9 cellular contexts compared by ENCODE assay signal in the genomic region with DNA sequence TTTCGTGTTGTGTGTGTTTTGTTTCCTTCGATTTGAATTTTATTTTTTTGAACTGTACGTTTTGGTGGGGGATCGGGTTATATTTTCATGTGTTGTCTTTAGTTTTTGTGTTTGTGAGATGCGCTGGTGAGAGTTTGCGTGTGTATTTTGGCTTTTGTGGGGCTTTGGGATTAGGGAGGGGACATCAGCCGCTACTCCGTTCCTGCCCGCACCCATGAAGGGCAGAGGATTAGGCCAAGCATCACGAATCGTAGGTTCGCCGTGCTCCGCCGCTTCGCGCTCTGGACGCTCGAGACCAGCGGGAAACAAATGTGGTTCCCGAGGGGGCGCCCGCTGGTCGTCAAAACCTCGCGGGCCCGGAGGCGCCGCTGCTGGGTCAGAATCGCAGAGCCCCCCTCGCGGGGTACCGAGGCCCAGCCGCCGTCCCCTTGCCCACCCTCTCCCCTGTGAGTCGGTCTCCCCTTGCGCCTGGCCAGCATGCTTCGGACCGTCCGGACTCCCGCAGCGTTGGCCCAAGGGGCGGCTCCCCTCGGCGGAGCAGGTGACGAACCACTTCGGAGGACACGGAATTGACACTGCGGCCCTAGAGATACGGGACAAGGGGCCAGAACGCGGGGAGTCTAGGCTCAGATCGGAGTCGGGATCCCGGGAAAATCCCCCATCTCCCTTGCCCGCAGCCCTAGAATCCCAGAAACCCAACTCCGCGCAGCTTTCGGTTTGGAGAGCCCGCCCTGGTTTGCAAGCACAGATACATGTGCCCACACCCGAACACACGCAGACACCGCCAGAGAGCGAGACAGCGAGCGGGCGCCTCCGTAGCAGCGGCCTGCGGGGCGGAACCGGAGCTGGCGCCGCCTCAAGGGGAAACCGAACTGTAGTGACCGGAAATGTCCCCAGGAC. TPM values are rescaled to one million over a fixed set of nuclear protein-coding genes. Genes with fewer than 3 reads are reported as not detected.
DNase-seq lines count a peak whose midpoint lies in the region; ATAC-seq and TF ChIP-seq lines count a peak whose summit lies in the region.
"Had no signal": no experiment of that assay in that cellular context is flagged by ENCODE, and none has a peak within 500 bp of the region (broad histone marks: within the 10 kb centered on the region; RNA-seq: fewer than 3 reads in every experiment).

No MANE protein-coding gene starts in this region.

- H3K27me3 Mint-ChIP-seq in naive B cell: no peaks in the 10 kb centered on the region

- H3K4me3 ChIP-seq in KMS-11 (IDR thresholded peaks at IDR 0.05; ENCODE audit: insufficient read depth, low read depth, low read length) (no peak overlapping the region), WI38 (ENCODE audit: low read depth, low read length) (peak overlapping the region; percentile 56), epithelial cell of esophagus (ENCODE audit: low read length) (peak overlapping the region; percentile 17), vagina (peak overlapping the region; percentile 40 to 61)

- intact Hi-C loops in vagina (cut with DNase I): no loop called here

- H3K79me2 ChIP-seq in KMS-11 (ENCODE audit: insufficient read depth, low read depth): no peaks in the 10 kb centered on the region

- no peaks in the 10 kb centered on the region for H3K9me3 ChIP-seq in vagina

- no peak for TF ChIP-seq POLR2A in vagina (IDR thresholded peaks at IDR 0.05)

- no peaks in the 10 kb centered on the region for H4K20me1 ChIP-seq in KMS-11 (ENCODE audit: insufficient read depth)

- H3K27ac ChIP-seq in KMS-11 (no peak overlapping the region), vagina (no peak overlapping the region)
- H3K27ac ChIP-seq: C4-2B had no signal

- H3K36me3 ChIP-seq in KMS-11 (ENCODE audit: insufficient read depth) (no peaks in the 10 kb centered on the region), vagina (no peaks in the 10 kb centered on the region)

- ATAC-seq in naive B cell (ENCODE audit: low read depth in 2 of 2): peak; percentile 35 to 42

- H3K4me1 ChIP-seq in KMS-11 (ENCODE audit: low read depth, poor library complexity, severe bottlenecking) (peaks cover 5% of the 10 kb centered on the region), vagina (peaks cover 40% of the 10 kb centered on the region)

- no peaks in the 10 kb centered on the region for H3K9me3 Mint-ChIP-seq in naive B cell

- H3K4me3 Mint-ChIP-seq in naive B cell: peak overlapping the region; percentile 90 to 100 (median 97)

- peak overlapping the region; percentile 53 for H3K4me2 ChIP-seq in KMS-11

- peaks cover 6 to 10% of the 10 kb centered on the region in 2 donors for H3K36me3 Mint-ChIP-seq in naive B cell

- H3K27ac Mint-ChIP-seq in naive B cell: peak overlapping the region; percentile 99 to 100 (median 100)

- H3K27me3 ChIP-seq in KMS-11 (ENCODE audit: insufficient read depth, low read depth): peaks cover 41% of the 10 kb centered on the region
- peaks cover 22% of the 10 kb centered on the region for H3K27me3 ChIP-seq in vagina

- TF ChIP-seq CTCF in KMS-11 (conservative IDR thresholded peaks at IDR 0.05; ENCODE audit: low read depth, low read length): no peak
- TF ChIP-seq CTCF in WI38 (IDR thresholded peaks at IDR 0.05; ENCODE audit: low read depth, low read length): no peak
- no peak for TF ChIP-seq CTCF in epithelial cell of esophagus (IDR thresholded peaks at IDR 0.05; ENCODE audit: insufficient read depth, low read depth, low read length, missing control alignments)
- TF ChIP-seq CTCF in vagina (IDR thresholded peaks at IDR 0.05): no peak

- H3K9ac ChIP-seq in KMS-11: peak overlapping the region; percentile 27; the same call in 1 of the 2 replicates

- H2AFZ ChIP-seq in KMS-11 (ENCODE audit: low read depth): peak overlapping the region; percentile 93

- H3K4me1 Mint-ChIP-seq in naive B cell: peaks cover 56 to 72% (median 67%) of the 10 kb centered on the region in 3 donors

- DNase-seq in NCI-H524 (lab: John Stamatoyannopoulos, UW): peak; percentile 21 to 67
- DNase-seq in NCI-H524 treated with DMSO at 0.1 percent for 48 hours (lab: John Stamatoyannopoulos, UW): no peak
- peak; percentile 36 for DNase-seq in epithelial cell of esophagus (ENCODE audit: low read depth)
- peak; percentile 75 for DNase-seq in naive B cell
- DNase-seq in vagina (ENCODE audit: extremely low spot score in 2 of 2): no peak
- no peak for DNase-seq in inferior parietal cortex (ENCODE audit: extremely low spot score)

RNA-seq across cellular contexts. Expression of gene PAX5, which starts 2.4 kb away (rescaled TPM):
- 10 to 100 TPM; 17.1 to 83.5 (median 45.3) TPM for polyA plus RNA-seq in naive B cell (ENCODE audit: low read depth in 6 of 6)
- total RNA-seq in vagina: 0.25 TPM

Comparison
In these comparisons a context has a peak if more than half of its experiments do, and no peak if none do; other contexts are left out.
1. DNase-seq: peak in NCI-H524 (2 of 2), epithelial cell of esophagus (single experiment) and naive B cell (single experiment); none in NCI-H524 treated with DMSO at 0.1 percent for 48 hours (single experiment), vagina (0 of 2) and inferior parietal cortex (single experiment).